17 cellular contexts compared by ENCODE assay signal in genomic region chr14:91931478-91932088, GRCh38.
"Had no signal": no experiment of that assay in that cellular context is flagged by ENCODE, and none has a peak within 500 bp of the region (broad histone marks: within the 10 kb centered on the region; RNA-seq: fewer than 3 reads in every experiment).

No MANE protein-coding gene starts in this region.

- ATAC-seq: body of pancreas; stimulated activated naive B cell treated with anti-CD40 and anti-IgM and Interleukin-4, amounts not matched to agents 10 μg/mL and 1 μg/mL and 100 μg/mL, for 72 hours had no signal

- H3K27ac ChIP-seq: body of pancreas, esophagus muscularis mucosa, psoas muscle, right lobe of liver, SK-N-MC, thyroid gland, WERI-Rb-1 had no signal

- H3K36me3 ChIP-seq: right lobe of liver, thyroid gland, WERI-Rb-1 had no signal

- H3K27me3 ChIP-seq: body of pancreas, esophagus muscularis mucosa, right lobe of liver, thyroid gland had no signal

- H3K9me3 ChIP-seq: body of pancreas, esophagus muscularis mucosa, psoas muscle, right lobe of liver, thyroid gland had no signal

- H3K4me1 ChIP-seq: body of pancreas, psoas muscle, right lobe of liver, thyroid gland had no signal

- H3K4me3 ChIP-seq: body of pancreas, esophagus muscularis mucosa, psoas muscle, right lobe of liver, SK-N-MC, thyroid gland had no signal

- DNase-seq: activated CD4-positive, alpha-beta T cell treated with anti-CD3 and anti-CD28 coated beads, Interleukin-2, amount 50 U/mL, for 4 hours; activated gamma-delta T cell treated with Interleukin-2 at 50 U/mL for 16 hours; activated T-cell treated with anti-CD3 and anti-CD28 coated beads for 4 hours; amniotic stem cell; body of pancreas; central memory CD4-positive, alpha-beta T cell; effector memory CD4-positive, alpha-beta T cell; hypothalamus; islet precursor cell; mammary epithelial cell; psoas muscle; right lobe of liver; stimulated activated naive B cell treated with anti-CD40 and anti-IgM and Interleukin-4, amounts not matched to agents 10 μg/mL and 1 μg/mL and 100 μg/mL, for 72 hours; thyroid gland; WERI-Rb-1 had no signal
